1 cellular context compared by ENCODE assay signal in the genomic region with DNA sequence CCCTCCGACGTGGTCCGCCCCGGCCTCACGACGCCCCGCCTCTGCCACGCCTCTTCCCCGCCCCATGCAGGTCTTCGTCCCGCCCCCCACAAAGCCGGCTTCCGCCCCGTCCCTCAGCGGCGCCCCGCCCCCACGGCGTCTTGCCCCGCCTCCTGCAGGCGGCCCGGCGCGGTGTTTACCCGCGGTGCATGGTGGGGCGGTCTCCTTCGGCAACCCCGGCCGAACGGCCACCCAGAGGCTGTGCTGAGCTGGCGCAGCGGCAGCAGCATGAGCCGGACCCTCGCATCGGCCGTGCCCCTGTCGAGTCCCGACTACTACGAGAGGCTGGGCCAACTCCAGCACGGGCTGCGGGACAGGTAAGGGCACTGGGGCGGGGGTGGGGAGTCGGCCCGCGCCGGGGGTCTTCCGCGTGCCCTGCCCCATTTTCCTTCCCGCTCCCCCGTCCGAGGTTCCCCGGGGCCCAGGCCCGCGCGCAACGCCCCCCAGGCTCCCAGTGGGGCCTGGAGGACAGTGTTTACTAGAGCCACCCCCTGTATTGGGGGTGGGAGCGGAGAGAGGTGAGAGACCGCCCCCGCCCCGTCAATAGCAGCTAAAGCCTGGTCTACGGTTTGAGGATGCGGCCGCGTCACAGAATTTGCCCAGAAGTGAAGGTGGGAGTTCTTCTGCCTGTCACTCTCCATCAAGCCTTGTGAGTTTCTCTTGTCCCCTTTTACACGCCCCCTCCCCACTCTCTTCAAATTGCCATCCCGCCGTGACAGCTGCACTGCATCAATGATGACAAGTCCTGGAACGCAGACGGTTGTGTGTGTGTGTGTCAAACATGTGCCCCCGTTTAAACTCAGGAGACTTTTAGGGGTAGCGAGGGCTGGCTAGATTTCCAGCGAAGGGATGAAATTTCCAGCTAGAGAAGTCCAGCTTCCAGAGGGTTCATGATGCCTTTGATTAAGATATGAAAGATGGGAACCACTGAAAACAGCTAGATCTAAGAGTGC.
A peak's percentile ranks its signal among the peaks of the same experiment; 100 is the strongest.
TF ChIP-seq lines count a peak whose summit lies in the region.

A gene with protein sequence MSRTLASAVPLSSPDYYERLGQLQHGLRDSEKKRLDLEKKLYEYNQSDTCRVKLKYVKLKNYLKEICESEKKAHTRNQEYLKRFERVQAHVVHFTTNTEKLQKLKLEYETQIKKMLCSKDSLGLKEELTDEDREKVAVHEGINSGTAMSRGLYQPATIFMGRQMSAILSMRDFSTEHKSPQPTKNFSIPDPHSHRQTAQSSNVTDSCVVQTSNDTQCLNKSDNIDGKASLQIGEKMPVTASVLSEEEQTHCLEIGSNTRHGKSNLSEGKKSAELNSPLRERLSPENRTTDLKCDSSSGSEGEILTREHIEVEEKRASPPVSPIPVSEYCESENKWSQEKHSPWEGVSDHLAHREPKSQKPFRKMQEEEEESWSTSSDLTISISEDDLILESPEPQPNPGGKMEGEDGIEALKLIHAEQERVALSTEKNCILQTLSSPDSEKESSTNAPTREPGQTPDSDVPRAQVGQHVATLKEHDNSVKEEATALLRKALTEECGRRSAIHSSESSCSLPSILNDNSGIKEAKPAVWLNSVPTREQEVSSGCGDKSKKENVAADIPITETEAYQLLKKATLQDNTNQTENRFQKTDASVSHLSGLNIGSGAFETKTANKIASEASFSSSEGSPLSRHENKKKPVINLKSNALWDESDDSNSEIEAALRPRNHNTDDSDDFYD (plus strand): TSS at position 234 of the 992 bp plus-strand sequence. CDS start 34 bp downstream, at position 268.

TF ChIP-seq in HEK293, 187 proteins besides CTCF, POLR2A, EP300 and RAD21 (continued from another document and continues in another):
- TF ChIP-seq, protein P1, sequence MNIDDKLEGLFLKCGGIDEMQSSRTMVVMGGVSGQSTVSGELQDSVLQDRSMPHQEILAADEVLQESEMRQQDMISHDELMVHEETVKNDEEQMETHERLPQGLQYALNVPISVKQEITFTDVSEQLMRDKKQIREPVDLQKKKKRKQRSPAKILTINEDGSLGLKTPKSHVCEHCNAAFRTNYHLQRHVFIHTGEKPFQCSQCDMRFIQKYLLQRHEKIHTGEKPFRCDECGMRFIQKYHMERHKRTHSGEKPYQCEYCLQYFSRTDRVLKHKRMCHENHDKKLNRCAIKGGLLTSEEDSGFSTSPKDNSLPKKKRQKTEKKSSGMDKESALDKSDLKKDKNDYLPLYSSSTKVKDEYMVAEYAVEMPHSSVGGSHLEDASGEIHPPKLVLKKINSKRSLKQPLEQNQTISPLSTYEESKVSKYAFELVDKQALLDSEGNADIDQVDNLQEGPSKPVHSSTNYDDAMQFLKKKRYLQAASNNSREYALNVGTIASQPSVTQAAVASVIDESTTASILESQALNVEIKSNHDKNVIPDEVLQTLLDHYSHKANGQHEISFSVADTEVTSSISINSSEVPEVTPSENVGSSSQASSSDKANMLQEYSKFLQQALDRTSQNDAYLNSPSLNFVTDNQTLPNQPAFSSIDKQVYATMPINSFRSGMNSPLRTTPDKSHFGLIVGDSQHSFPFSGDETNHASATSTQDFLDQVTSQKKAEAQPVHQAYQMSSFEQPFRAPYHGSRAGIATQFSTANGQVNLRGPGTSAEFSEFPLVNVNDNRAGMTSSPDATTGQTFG (tag by site-specific recombination; IDR thresholded peaks at IDR 0.05; ENCODE audit: borderline replicate concordance): no peak
- TF ChIP-seq ZBTB21 (tag by site-specific recombination; IDR thresholded peaks at IDR 0.05) (no peak), TCF7L2 (IDR thresholded peaks at IDR 0.05; ENCODE audit: borderline replicate concordance, low read depth, low read length) (no peak), ZNF311 (tag by site-specific recombination; IDR thresholded peaks at IDR 0.05; ENCODE audit: borderline replicate concordance) (no peak), ZNF707 (tag by site-specific recombination; IDR thresholded peaks at IDR 0.05) (0 out of 2 replicates have a peak, but pooled peaks have one; percentile 19), ZNF354C (tag by site-specific recombination; IDR thresholded peaks at IDR 0.05; ENCODE audit: borderline replicate concordance, low read depth) (no peak), GLI2 (tag by site-specific recombination; IDR thresholded peaks at IDR 0.05; ENCODE audit: borderline replicate concordance, low read depth) (no peak), KLF8 (tag by site-specific recombination; IDR thresholded peaks at IDR 0.05) (peak; percentile 51; the same call in 1 of the 2 replicates), IKZF3 (tag by site-specific recombination; IDR thresholded peaks at IDR 0.05) (no peak), GLIS1 (tag by site-specific recombination; IDR thresholded peaks at IDR 0.05) (peak; percentile 78), ZNF174 (tag by site-specific recombination; IDR thresholded peaks at IDR 0.05) (no peak), PRDM1 (tag by site-specific recombination; IDR thresholded peaks at IDR 0.05) (peak; percentile 94), ZNF16 (tag by site-specific recombination; IDR thresholded peaks at IDR 0.05; ENCODE audit: low read depth) (no peak), ZNF830 (tag by site-specific recombination; IDR thresholded peaks at IDR 0.05; ENCODE audit: low read depth) (no peak), ZNF335 (tag by site-specific recombination; conservative IDR thresholded peaks at IDR 0.05) (peak; percentile 62), ZNF146 (tag by site-specific recombination; IDR thresholded peaks at IDR 0.05) (0 out of 2 replicates have a peak, but pooled peaks have one; percentile 5), ZNF416 (tag by site-specific recombination; IDR thresholded peaks at IDR 0.05) (no peak), KLF1 (tag by site-specific recombination; IDR thresholded peaks at IDR 0.05) (peak; percentile 33; the same call in 1 of the 2 replicates), ZNF37A (tag by site-specific recombination; IDR thresholded peaks at IDR 0.05) (no peak), TRIM28 (IDR thresholded peaks at IDR 0.05; ENCODE audit: borderline replicate concordance, low read length) (no peak), ZNF2 (tag by site-specific recombination; IDR thresholded peaks at IDR 0.05) (peak; percentile 43; the same call in 1 of the 2 replicates), ZFP37 (tag by site-specific recombination; IDR thresholded peaks at IDR 0.05) (peak; percentile 33; the same call in 1 of the 2 replicates)
- TF ChIP-seq, protein P2, sequence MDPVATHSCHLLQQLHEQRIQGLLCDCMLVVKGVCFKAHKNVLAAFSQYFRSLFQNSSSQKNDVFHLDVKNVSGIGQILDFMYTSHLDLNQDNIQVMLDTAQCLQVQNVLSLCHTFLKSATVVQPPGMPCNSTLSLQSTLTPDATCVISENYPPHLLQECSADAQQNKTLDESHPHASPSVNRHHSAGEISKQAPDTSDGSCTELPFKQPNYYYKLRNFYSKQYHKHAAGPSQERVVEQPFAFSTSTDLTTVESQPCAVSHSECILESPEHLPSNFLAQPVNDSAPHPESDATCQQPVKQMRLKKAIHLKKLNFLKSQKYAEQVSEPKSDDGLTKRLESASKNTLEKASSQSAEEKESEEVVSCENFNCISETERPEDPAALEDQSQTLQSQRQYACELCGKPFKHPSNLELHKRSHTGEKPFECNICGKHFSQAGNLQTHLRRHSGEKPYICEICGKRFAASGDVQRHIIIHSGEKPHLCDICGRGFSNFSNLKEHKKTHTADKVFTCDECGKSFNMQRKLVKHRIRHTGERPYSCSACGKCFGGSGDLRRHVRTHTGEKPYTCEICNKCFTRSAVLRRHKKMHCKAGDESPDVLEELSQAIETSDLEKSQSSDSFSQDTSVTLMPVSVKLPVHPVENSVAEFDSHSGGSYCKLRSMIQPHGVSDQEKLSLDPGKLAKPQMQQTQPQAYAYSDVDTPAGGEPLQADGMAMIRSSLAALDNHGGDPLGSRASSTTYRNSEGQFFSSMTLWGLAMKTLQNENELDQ (tag by site-specific recombination; IDR thresholded peaks at IDR 0.05; ENCODE audit: low read depth): no peak
- TF ChIP-seq, protein P3, sequence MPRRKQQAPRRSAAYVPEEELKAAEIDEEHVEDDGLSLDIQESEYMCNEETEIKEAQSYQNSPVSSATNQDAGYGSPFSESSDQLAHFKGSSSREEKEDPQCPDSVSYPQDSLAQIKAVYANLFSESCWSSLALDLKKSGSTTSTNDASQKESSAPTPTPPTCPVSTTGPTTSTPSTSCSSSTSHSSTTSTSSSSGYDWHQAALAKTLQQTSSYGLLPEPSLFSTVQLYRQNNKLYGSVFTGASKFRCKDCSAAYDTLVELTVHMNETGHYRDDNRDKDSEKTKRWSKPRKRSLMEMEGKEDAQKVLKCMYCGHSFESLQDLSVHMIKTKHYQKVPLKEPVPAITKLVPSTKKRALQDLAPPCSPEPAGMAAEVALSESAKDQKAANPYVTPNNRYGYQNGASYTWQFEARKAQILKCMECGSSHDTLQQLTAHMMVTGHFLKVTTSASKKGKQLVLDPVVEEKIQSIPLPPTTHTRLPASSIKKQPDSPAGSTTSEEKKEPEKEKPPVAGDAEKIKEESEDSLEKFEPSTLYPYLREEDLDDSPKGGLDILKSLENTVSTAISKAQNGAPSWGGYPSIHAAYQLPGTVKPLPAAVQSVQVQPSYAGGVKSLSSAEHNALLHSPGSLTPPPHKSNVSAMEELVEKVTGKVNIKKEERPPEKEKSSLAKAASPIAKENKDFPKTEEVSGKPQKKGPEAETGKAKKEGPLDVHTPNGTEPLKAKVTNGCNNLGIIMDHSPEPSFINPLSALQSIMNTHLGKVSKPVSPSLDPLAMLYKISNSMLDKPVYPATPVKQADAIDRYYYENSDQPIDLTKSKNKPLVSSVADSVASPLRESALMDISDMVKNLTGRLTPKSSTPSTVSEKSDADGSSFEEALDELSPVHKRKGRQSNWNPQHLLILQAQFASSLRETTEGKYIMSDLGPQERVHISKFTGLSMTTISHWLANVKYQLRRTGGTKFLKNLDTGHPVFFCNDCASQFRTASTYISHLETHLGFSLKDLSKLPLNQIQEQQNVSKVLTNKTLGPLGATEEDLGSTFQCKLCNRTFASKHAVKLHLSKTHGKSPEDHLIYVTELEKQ (tag by site-specific recombination; IDR thresholded peaks at IDR 0.05; ENCODE audit: borderline replicate concordance): no peak
- TF ChIP-seq, protein P4, sequence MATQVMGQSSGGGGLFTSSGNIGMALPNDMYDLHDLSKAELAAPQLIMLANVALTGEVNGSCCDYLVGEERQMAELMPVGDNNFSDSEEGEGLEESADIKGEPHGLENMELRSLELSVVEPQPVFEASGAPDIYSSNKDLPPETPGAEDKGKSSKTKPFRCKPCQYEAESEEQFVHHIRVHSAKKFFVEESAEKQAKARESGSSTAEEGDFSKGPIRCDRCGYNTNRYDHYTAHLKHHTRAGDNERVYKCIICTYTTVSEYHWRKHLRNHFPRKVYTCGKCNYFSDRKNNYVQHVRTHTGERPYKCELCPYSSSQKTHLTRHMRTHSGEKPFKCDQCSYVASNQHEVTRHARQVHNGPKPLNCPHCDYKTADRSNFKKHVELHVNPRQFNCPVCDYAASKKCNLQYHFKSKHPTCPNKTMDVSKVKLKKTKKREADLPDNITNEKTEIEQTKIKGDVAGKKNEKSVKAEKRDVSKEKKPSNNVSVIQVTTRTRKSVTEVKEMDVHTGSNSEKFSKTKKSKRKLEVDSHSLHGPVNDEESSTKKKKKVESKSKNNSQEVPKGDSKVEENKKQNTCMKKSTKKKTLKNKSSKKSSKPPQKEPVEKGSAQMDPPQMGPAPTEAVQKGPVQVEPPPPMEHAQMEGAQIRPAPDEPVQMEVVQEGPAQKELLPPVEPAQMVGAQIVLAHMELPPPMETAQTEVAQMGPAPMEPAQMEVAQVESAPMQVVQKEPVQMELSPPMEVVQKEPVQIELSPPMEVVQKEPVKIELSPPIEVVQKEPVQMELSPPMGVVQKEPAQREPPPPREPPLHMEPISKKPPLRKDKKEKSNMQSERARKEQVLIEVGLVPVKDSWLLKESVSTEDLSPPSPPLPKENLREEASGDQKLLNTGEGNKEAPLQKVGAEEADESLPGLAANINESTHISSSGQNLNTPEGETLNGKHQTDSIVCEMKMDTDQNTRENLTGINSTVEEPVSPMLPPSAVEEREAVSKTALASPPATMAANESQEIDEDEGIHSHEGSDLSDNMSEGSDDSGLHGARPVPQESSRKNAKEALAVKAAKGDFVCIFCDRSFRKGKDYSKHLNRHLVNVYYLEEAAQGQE (tag by site-specific recombination; IDR thresholded peaks at IDR 0.05): no peak
- TF ChIP-seq, protein P5, sequence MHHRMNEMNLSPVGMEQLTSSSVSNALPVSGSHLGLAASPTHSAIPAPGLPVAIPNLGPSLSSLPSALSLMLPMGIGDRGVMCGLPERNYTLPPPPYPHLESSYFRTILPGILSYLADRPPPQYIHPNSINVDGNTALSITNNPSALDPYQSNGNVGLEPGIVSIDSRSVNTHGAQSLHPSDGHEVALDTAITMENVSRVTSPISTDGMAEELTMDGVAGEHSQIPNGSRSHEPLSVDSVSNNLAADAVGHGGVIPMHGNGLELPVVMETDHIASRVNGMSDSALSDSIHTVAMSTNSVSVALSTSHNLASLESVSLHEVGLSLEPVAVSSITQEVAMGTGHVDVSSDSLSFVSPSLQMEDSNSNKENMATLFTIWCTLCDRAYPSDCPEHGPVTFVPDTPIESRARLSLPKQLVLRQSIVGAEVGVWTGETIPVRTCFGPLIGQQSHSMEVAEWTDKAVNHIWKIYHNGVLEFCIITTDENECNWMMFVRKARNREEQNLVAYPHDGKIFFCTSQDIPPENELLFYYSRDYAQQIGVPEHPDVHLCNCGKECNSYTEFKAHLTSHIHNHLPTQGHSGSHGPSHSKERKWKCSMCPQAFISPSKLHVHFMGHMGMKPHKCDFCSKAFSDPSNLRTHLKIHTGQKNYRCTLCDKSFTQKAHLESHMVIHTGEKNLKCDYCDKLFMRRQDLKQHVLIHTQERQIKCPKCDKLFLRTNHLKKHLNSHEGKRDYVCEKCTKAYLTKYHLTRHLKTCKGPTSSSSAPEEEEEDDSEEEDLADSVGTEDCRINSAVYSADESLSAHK (tag by site-specific recombination; IDR thresholded peaks at IDR 0.05): peak; percentile 93
- TF ChIP-seq, protein P6, sequence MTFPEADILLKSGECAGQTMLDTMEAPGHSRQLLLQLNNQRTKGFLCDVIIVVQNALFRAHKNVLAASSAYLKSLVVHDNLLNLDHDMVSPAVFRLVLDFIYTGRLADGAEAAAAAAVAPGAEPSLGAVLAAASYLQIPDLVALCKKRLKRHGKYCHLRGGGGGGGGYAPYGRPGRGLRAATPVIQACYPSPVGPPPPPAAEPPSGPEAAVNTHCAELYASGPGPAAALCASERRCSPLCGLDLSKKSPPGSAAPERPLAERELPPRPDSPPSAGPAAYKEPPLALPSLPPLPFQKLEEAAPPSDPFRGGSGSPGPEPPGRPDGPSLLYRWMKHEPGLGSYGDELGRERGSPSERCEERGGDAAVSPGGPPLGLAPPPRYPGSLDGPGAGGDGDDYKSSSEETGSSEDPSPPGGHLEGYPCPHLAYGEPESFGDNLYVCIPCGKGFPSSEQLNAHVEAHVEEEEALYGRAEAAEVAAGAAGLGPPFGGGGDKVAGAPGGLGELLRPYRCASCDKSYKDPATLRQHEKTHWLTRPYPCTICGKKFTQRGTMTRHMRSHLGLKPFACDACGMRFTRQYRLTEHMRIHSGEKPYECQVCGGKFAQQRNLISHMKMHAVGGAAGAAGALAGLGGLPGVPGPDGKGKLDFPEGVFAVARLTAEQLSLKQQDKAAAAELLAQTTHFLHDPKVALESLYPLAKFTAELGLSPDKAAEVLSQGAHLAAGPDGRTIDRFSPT (tag by site-specific recombination; IDR thresholded peaks at IDR 0.05): no peak
